9 cellular contexts compared by ENCODE assay signal in genomic region chr5:173764321-173765029, GRCh38.
DNase-seq lines count a peak whose midpoint lies in the region; ATAC-seq and TF ChIP-seq lines count a peak whose summit lies in the region.
"Had no signal": no experiment of that assay in that cellular context is flagged by ENCODE, and none has a peak within 500 bp of the region (broad histone marks: within the 10 kb centered on the region; RNA-seq: fewer than 3 reads in every experiment).

No MANE protein-coding gene starts in this region.

- intact Hi-C loops in posterior vena cava (cut with DNase I): no loop called here

- peak; percentile 99 for ATAC-seq in SK-N-SH treated with all-trans-retinoic acid at 6 μM for 48 hours
- ATAC-seq in foreskin keratinocyte: peak; percentile 90
- no peak for ATAC-seq in GM18519 (IDR thresholded peaks at IDR 0.05; ENCODE audit: low FRiP score, unreplicated experiment)
- no peak for ATAC-seq in GM21381 (IDR thresholded peaks at IDR 0.05; ENCODE audit: unreplicated experiment)
- ATAC-seq in HG03378 (IDR thresholded peaks at IDR 0.05; ENCODE audit: unreplicated experiment): no peak

- peaks cover 22% of the 10 kb centered on the region for H3K4me1 Mint-ChIP-seq in HFFc6 (ENCODE audit: low read depth)
- no peaks in the 10 kb centered on the region for H3K4me1 Mint-ChIP-seq in activated T-cell treated with anti-CD3 and anti-CD28 coated beads, Interleukin-2, amount 50 U/mL, for 24 hours (ENCODE audit: low read depth)

- H3K4me1 ChIP-seq in foreskin keratinocyte: peaks cover 4% of the 10 kb centered on the region

- H3K36me3 Mint-ChIP-seq in HFFc6 (ENCODE audit: low read depth): no peaks in the 10 kb centered on the region
- no peaks in the 10 kb centered on the region for H3K36me3 Mint-ChIP-seq in activated T-cell treated with anti-CD3 and anti-CD28 coated beads, Interleukin-2, amount 50 U/mL, for 24 hours (ENCODE audit: low read depth)

- peak overlapping the region; percentile 71 for H3K27ac Mint-ChIP-seq in HFFc6
- H3K27ac Mint-ChIP-seq in activated T-cell treated with anti-CD3 and anti-CD28 coated beads, Interleukin-2, amount 50 U/mL, for 24 hours: no peak overlapping the region
- H3K27ac Mint-ChIP-seq: naive B cell had no signal

- peaks cover 11% of the 10 kb centered on the region for H3K27me3 Mint-ChIP-seq in HFFc6 (ENCODE audit: insufficient read depth)
- peaks cover 6% of the 10 kb centered on the region for H3K27me3 Mint-ChIP-seq in activated T-cell treated with anti-CD3 and anti-CD28 coated beads, Interleukin-2, amount 50 U/mL, for 24 hours

- DNase-seq in HFFc6 (peak; percentile 95), foreskin keratinocyte (peak; percentile 70 to 87), posterior vena cava (ENCODE audit: low spot score) (peak; percentile 95)
- DNase-seq in activated T-cell treated with anti-CD3 and anti-CD28 coated beads, Interleukin-2, amount 50 U/mL, for 24 hours: no peak
- DNase-seq: naive B cell had no signal

- H3K9me3 Mint-ChIP-seq in HFFc6: no peaks in the 10 kb centered on the region
- no peaks in the 10 kb centered on the region for H3K9me3 Mint-ChIP-seq in activated T-cell treated with anti-CD3 and anti-CD28 coated beads, Interleukin-2, amount 50 U/mL, for 24 hours

- H3K27me3 ChIP-seq in foreskin keratinocyte: no peaks in the 10 kb centered on the region

- peak overlapping the region; percentile 54 for H3K27ac ChIP-seq in foreskin keratinocyte

- TF ChIP-seq CTCF in HFFc6 (IDR thresholded peaks at IDR 0.05) (no peak), foreskin keratinocyte (conservative IDR thresholded peaks at IDR 0.05) (no peak)

- peak overlapping the region; percentile 36 for H3K4me3 Mint-ChIP-seq in HFFc6
- H3K4me3 Mint-ChIP-seq in activated T-cell treated with anti-CD3 and anti-CD28 coated beads, Interleukin-2, amount 50 U/mL, for 24 hours: no peak overlapping the region
- H3K4me3 Mint-ChIP-seq: naive B cell had no signal

TF ChIP-seq in SK-N-SH treated with all-trans-retinoic acid at 6 μM for 48 hours, 23 proteins besides CTCF, POLR2A, EP300 and RAD21:
- no peak for TF ChIP-seq TOX (CRISPR knock-in tag; IDR thresholded peaks at IDR 0.05; ENCODE audit: borderline replicate concordance)
- TF ChIP-seq ISL1 (CRISPR knock-in tag; IDR thresholded peaks at IDR 0.05): peak; percentile 31; the same call in 1 of the 2 replicates
- TF ChIP-seq ZFP3 (CRISPR knock-in tag; IDR thresholded peaks at IDR 0.05): peak; percentile 63; the same call in 1 of the 2 replicates
- TF ChIP-seq BACH2 (CRISPR knock-in tag; IDR thresholded peaks at IDR 0.05; ENCODE audit: borderline replicate concordance): no peak
- TF ChIP-seq, protein P1, sequence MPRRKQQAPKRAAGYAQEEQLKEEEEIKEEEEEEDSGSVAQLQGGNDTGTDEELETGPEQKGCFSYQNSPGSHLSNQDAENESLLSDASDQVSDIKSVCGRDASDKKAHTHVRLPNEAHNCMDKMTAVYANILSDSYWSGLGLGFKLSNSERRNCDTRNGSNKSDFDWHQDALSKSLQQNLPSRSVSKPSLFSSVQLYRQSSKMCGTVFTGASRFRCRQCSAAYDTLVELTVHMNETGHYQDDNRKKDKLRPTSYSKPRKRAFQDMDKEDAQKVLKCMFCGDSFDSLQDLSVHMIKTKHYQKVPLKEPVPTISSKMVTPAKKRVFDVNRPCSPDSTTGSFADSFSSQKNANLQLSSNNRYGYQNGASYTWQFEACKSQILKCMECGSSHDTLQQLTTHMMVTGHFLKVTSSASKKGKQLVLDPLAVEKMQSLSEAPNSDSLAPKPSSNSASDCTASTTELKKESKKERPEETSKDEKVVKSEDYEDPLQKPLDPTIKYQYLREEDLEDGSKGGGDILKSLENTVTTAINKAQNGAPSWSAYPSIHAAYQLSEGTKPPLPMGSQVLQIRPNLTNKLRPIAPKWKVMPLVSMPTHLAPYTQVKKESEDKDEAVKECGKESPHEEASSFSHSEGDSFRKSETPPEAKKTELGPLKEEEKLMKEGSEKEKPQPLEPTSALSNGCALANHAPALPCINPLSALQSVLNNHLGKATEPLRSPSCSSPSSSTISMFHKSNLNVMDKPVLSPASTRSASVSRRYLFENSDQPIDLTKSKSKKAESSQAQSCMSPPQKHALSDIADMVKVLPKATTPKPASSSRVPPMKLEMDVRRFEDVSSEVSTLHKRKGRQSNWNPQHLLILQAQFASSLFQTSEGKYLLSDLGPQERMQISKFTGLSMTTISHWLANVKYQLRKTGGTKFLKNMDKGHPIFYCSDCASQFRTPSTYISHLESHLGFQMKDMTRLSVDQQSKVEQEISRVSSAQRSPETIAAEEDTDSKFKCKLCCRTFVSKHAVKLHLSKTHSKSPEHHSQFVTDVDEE (CRISPR knock-in tag; IDR thresholded peaks at IDR 0.05): peak; percentile 38; the same call in 1 of the 2 replicates
- no peak for TF ChIP-seq ESRRG (CRISPR knock-in tag; IDR thresholded peaks at IDR 0.05)
- TF ChIP-seq TCF4 (CRISPR knock-in tag; IDR thresholded peaks at IDR 0.05; ENCODE audit: borderline replicate concordance): no peak
- peak; percentile 69; the same call in 1 of the 2 replicates for TF ChIP-seq CSDC2 (CRISPR knock-in tag; IDR thresholded peaks at IDR 0.05)
- TF ChIP-seq GLIS3 (CRISPR knock-in tag; IDR thresholded peaks at IDR 0.05): no peak
- TF ChIP-seq OSR1 (CRISPR knock-in tag; IDR thresholded peaks at IDR 0.05): no peak
- no peak; the same call in 1 of the 2 replicates for TF ChIP-seq PATZ1 (CRISPR knock-in tag; IDR thresholded peaks at IDR 0.05; ENCODE audit: borderline replicate concordance)

Comparison
In these comparisons a context has a peak if more than half of its experiments do, and no peak if none do; other contexts are left out.
1. ATAC-seq: peak in SK-N-SH treated with all-trans-retinoic acid at 6 μM for 48 hours (single experiment) and foreskin keratinocyte (single experiment); none in GM18519 (single experiment), GM21381 (single experiment) and HG03378 (single experiment).